1 cellular context compared by ENCODE assay signal in genomic region chr16:75080205-75081029, GRCh38.
TF ChIP-seq lines count a peak whose summit lies in the region.

No MANE protein-coding gene starts in this region.

TF ChIP-seq in SK-N-SH treated with all-trans-retinoic acid at 6 μM for 48 hours, 23 proteins besides CTCF, POLR2A, EP300 and RAD21:
- no peak for TF ChIP-seq PATZ1 (CRISPR knock-in tag; IDR thresholded peaks at IDR 0.05; ENCODE audit: borderline replicate concordance)
- TF ChIP-seq ZFP3 (CRISPR knock-in tag; IDR thresholded peaks at IDR 0.05) = no peak
- no peak for TF ChIP-seq TSHZ2 (CRISPR knock-in tag; IDR thresholded peaks at IDR 0.05)
- no peak for TF ChIP-seq TCF4 (CRISPR knock-in tag; IDR thresholded peaks at IDR 0.05; ENCODE audit: borderline replicate concordance)
- TF ChIP-seq ESRRG (CRISPR knock-in tag; IDR thresholded peaks at IDR 0.05) = no peak
- no peak for TF ChIP-seq TOX (CRISPR knock-in tag; IDR thresholded peaks at IDR 0.05; ENCODE audit: borderline replicate concordance)
- no peak for TF ChIP-seq CSRNP3 (CRISPR knock-in tag; IDR thresholded peaks at IDR 0.05)
- no peak for TF ChIP-seq BACH2 (CRISPR knock-in tag; IDR thresholded peaks at IDR 0.05; ENCODE audit: borderline replicate concordance)
- no peak for TF ChIP-seq SNAI2 (CRISPR knock-in tag; IDR thresholded peaks at IDR 0.05)
- no peak for TF ChIP-seq CSDC2 (CRISPR knock-in tag; IDR thresholded peaks at IDR 0.05)
- TF ChIP-seq ISL1 (CRISPR knock-in tag; IDR thresholded peaks at IDR 0.05) = no peak
- no peak for TF ChIP-seq PPARA (CRISPR knock-in tag; IDR thresholded peaks at IDR 0.05; ENCODE audit: borderline replicate concordance)
- no peak for TF ChIP-seq POU6F1 (CRISPR knock-in tag; IDR thresholded peaks at IDR 0.05; ENCODE audit: borderline replicate concordance, low read depth)
- no peak for TF ChIP-seq ZNF70 (CRISPR knock-in tag; IDR thresholded peaks at IDR 0.05)
- TF ChIP-seq ZNF565 (CRISPR knock-in tag; conservative IDR thresholded peaks at IDR 0.05; ENCODE audit: low read depth) = no peak
- no peak for TF ChIP-seq RARB (CRISPR knock-in tag; IDR thresholded peaks at IDR 0.05)
- no peak for TF ChIP-seq ARNTL (CRISPR knock-in tag; IDR thresholded peaks at IDR 0.05; ENCODE audit: borderline replicate concordance, low read depth)
- TF ChIP-seq ZNF8 (CRISPR knock-in tag; IDR thresholded peaks at IDR 0.05) = no peak
